Comparison of ENCODE assay signal across 25 cellular contexts in the genomic region with DNA sequence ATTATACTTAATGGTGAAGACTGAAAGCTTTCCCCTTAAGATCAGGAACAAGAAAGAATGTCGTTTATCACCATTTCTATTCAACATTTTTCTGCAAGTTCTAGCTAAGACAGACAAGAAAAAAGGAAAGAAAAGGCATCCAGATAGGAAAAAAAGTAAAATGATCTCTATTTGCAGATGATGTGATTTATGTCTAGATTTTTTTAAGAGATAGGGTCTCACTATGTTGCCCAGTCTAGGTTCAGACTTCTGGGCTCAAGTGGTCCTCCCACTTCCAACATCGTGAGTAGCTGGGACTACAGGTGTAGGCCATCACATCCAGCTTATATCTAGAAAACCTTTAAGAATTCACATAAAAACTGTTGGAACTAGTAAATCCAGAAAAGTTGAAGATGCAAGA.
"Had no signal": no experiment of that assay in that cellular context is flagged by ENCODE, and none has a peak within 500 bp of the region (broad histone marks: within the 10 kb centered on the region; RNA-seq: fewer than 3 reads in every experiment).

No MANE protein-coding gene starts in this region.

- H3K27me3 ChIP-seq: gastrocnemius medialis, heart right ventricle, left lung, right atrium auricular region, sigmoid colon, spleen, suprapubic skin, transverse colon, upper lobe of right lung, uterus had no signal

- H3K9me3 Mint-ChIP-seq: effector memory CD8-positive, alpha-beta T cell; naive B cell; stimulated activated memory B cell treated with anti-CD40 and anti-IgM and Interleukin-4, amounts not matched to agents 10 μg/mL and 1 μg/mL and 100 μg/mL, for 72 hours; stimulated activated naive CD8-positive, alpha-beta T cell treated with anti-CD3 and anti-CD28 coated beads, Interleukin-15, Interleukin-2, amounts not matched to agents 100 ng/mL and 50 ng/mL, for 24 hours had no signal

- H3K36me3 ChIP-seq: prostate gland, uterus had no signal

- H3K27ac Mint-ChIP-seq: mesothelial cell of epicardium; nephron progenitor cell; stimulated activated memory B cell treated with anti-CD40 and anti-IgM and Interleukin-4, amounts not matched to agents 10 μg/mL and 1 μg/mL and 100 μg/mL, for 72 hours; stimulated activated naive CD8-positive, alpha-beta T cell treated with anti-CD3 and anti-CD28 coated beads, Interleukin-15, Interleukin-2, amounts not matched to agents 100 ng/mL and 50 ng/mL, for 24 hours had no signal

- ATAC-seq: effector memory CD8-positive, alpha-beta T cell; gastrocnemius medialis; heart right ventricle; left cardiac atrium; left lung; mucosa of descending colon; stimulated activated memory B cell treated with anti-CD40 and anti-IgM and Interleukin-4, amounts not matched to agents 10 μg/mL and 1 μg/mL and 100 μg/mL, for 72 hours; upper lobe of right lung had no signal

- FAIRE-seq: islet of Langerhans had no signal

- H3K4me3 ChIP-seq: coronary artery, gastrocnemius medialis, heart right ventricle, left lung, mucosa of descending colon, prostate gland, right atrium auricular region, sigmoid colon, spleen, suprapubic skin, transverse colon, upper lobe of right lung, uterus had no signal

- DNase-seq: effector memory CD8-positive, alpha-beta T cell; gastrocnemius medialis; heart right ventricle; hippocampal formation; left cardiac atrium; left lung; mesenchymal stem cell; mucosa of descending colon; naive B cell; nephron progenitor cell; nucleus accumbens; sigmoid colon; spleen; stimulated activated CD4-positive, alpha-beta T cell treated with anti-CD3 and anti-CD28 coated beads, Interleukin-4, amount 100 ng/mL, for 4 hours; transverse colon; upper lobe of right lung; uterus had no signal

- H3K4me3 Mint-ChIP-seq: effector memory CD8-positive, alpha-beta T cell; mesothelial cell of epicardium; nephron progenitor cell; stimulated activated memory B cell treated with anti-CD40 and anti-IgM and Interleukin-4, amounts not matched to agents 10 μg/mL and 1 μg/mL and 100 μg/mL, for 72 hours; stimulated activated naive CD8-positive, alpha-beta T cell treated with anti-CD3 and anti-CD28 coated beads, Interleukin-15, Interleukin-2, amounts not matched to agents 100 ng/mL and 50 ng/mL, for 24 hours had no signal

- H3K4me1 ChIP-seq: prostate gland, sigmoid colon, suprapubic skin, transverse colon, upper lobe of right lung, uterus had no signal

- H3K4me1 Mint-ChIP-seq: naive B cell; stimulated activated memory B cell treated with anti-CD40 and anti-IgM and Interleukin-4, amounts not matched to agents 10 μg/mL and 1 μg/mL and 100 μg/mL, for 72 hours had no signal

- H3K27ac ChIP-seq: coronary artery, gastrocnemius medialis, heart right ventricle, left lung, prostate gland, right atrium auricular region, sigmoid colon, spleen, suprapubic skin, transverse colon, upper lobe of right lung, uterus had no signal

- H3K9me3 ChIP-seq: gastrocnemius medialis, left lung, mucosa of descending colon, prostate gland, right atrium auricular region, sigmoid colon, spleen, suprapubic skin, transverse colon, upper lobe of right lung, uterus had no signal

- H3K27me3 Mint-ChIP-seq: effector memory CD8-positive, alpha-beta T cell; naive B cell; stimulated activated memory B cell treated with anti-CD40 and anti-IgM and Interleukin-4, amounts not matched to agents 10 μg/mL and 1 μg/mL and 100 μg/mL, for 72 hours; stimulated activated naive CD8-positive, alpha-beta T cell treated with anti-CD3 and anti-CD28 coated beads, Interleukin-15, Interleukin-2, amounts not matched to agents 100 ng/mL and 50 ng/mL, for 24 hours had no signal
